ENCODE assay signal across 12 cellular contexts in the genomic region with DNA sequence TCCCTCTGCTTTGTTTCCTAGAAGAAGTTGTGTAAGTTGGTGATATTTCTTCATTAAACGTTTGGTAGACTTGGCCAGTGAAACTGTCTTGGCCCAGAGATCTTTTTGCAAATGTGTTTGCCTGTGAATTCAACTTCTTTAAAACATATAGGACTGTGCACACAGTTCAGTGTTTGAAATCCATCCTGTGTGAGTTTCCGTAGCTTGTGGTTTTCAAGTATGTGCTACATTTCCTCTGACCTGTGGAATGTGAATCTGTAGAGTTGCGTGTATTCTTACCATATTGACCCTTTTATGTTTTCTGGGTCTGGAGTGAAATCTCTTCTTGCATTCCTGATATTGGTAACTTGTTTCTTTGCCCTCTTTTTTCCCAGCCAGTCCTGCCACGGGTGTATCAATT. TPM values are rescaled to one million over a fixed set of nuclear protein-coding genes. Genes with fewer than 3 reads are reported as not detected.
"Had no signal": no experiment of that assay in that cellular context is flagged by ENCODE, and none has a peak within 500 bp of the region (broad histone marks: within the 10 kb centered on the region; RNA-seq: fewer than 3 reads in every experiment).

No MANE protein-coding gene starts in this region.

RNA-seq across cellular contexts. Expression of gene XAGE3, which starts 38.2 kb away (rescaled TPM):
- total RNA-seq: OCI-LY7, PC-3, PC-9, Peyer's patch, Right ventricle myocardium inferior, Right ventricle myocardium superior, RPMI7951, SJCRH30, SJSA1, SK-MEL-5, T-cell had no signal
- polyA plus RNA-seq: SK-N-SH had no signal
